In the genomic region with DNA sequence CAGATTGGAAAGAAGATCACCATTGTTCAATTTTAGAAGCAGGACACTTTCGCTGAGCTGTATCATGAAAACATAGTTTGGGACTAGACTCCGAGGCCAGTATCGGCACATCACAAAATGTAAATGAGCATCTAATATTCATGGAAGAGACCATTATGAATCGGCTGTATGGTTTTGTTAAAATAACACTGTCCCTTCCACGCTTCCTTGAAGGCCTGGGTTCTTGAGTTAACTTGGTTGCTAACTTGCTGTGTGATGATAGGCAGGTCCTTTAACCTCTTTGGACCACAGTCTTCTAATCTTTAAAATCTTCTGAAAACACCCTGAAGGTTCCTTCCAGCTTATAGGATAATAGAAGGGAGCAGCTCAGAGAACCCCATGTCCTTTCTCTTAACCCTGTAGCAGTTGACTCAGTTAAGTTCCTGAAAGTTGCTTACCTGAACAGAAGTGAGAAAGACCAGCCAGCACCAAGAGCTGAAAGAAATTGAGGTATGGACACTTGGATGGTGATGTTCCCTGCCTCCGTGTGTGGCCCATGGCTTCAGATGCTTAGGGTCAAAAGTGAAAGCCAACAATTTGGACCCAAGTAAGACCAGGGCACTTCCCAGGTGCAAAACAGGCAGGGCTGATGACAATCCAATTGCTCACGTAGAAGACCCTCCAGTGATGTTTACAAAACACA, we compare ENCODE assay signal across 33 cellular contexts. TPM values are rescaled to one million over a fixed set of nuclear protein-coding genes. Genes with fewer than 3 reads are reported as not detected.
DNase-seq lines count a peak whose midpoint lies in the region; ATAC-seq, FAIRE-seq and TF ChIP-seq lines count a peak whose summit lies in the region.
"Had no signal": no experiment of that assay in that cellular context is flagged by ENCODE, and none has a peak within 500 bp of the region (broad histone marks: within the 10 kb centered on the region; RNA-seq: fewer than 3 reads in every experiment).

No MANE protein-coding gene starts in this region.

- no peaks in the 10 kb centered on the region for H3K9me3 ChIP-seq in SU-DHL-6 (ENCODE audit: insufficient read depth, low read length)
- H3K9me3 ChIP-seq: HAP-1, Peyer's patch, SJCRH30, thyroid gland had no signal

- H3K27me3 ChIP-seq in GM06990 (replicated peaks; ENCODE audit: control insufficient read depth, insufficient read depth, low read length) = no peaks in the 10 kb centered on the region
- H3K27me3 ChIP-seq in SU-DHL-6 (ENCODE audit: low read length) = no peaks in the 10 kb centered on the region
- peaks cover 3% of the 10 kb centered on the region for H3K27me3 ChIP-seq in bronchial epithelial cell (ENCODE audit: control insufficient read depth, insufficient read depth, low read length)
- H3K27me3 ChIP-seq: Peyer's patch, SJCRH30, thyroid gland had no signal

- no peak for TF ChIP-seq CTCF in GM06990 (IDR thresholded peaks at IDR 0.05; ENCODE audit: insufficient read depth, low read length, poor library complexity, severe bottlenecking)
- TF ChIP-seq CTCF in SU-DHL-6 (IDR thresholded peaks at IDR 0.05; ENCODE audit: insufficient read depth, low read length, poor library complexity, severe bottlenecking) = no peak
- TF ChIP-seq CTCF in bronchial epithelial cell (IDR thresholded peaks at IDR 0.05; ENCODE audit: insufficient read depth, low read length, severe bottlenecking) = no peak
- TF ChIP-seq CTCF in Calu3 (IDR thresholded peaks at IDR 0.05; ENCODE audit: unreplicated experiment) = no peak

- DNase-seq in T-helper 1 cell (no peak), GM06990 (ENCODE audit: extremely low read depth, insufficient read length) (no peak), bronchial epithelial cell (ENCODE audit: low read depth) (no peak), Calu3 (no peak)
- DNase-seq in stimulated activated CD4-positive, alpha-beta T cell treated with anti-CD3 and anti-CD28 coated beads, Interleukin-12 subunit alpha, Interleukin-12 subunit beta, amount 100 ng/mL, for 4 hours = no peak
- DNase-seq: 8988T; activated CD4-positive, alpha-beta T cell treated with anti-CD3 and anti-CD28 coated beads, Interleukin-2, amount 50 U/mL, for 1 hour; CD8-positive, alpha-beta memory T cell; DMS153; midbrain; NCI-H187; NCI-H524 treated with DMSO at 0.1 percent for 48 hours; Peyer's patch; SJCRH30; stimulated activated CD4-positive, alpha-beta T cell treated with anti-CD3 and anti-CD28 coated beads, Interleukin-1b, Interleukin-23, amount 100 ng/mL, for 48 hours; T-cell; thyroid gland had no signal

- H3K4me1 Mint-ChIP-seq in T-helper 1 cell treated with Interleukin-12 subunit alpha and Interleukin-12 subunit beta and Interleukin-4 antibody, amounts not matched to agents 30 μg/mL and 1 μg/mL, for 36 hours (ENCODE audit: low read depth) = peaks cover 45% of the 10 kb centered on the region
- H3K4me1 Mint-ChIP-seq in Calu3 (ENCODE audit: low read depth, unreplicated experiment) = no peaks in the 10 kb centered on the region

- intact Hi-C loops in Calu3 (cut with micrococcal nuclease; ENCODE audit: unreplicated experiment) = no loop called here

- H3K27ac ChIP-seq in SU-DHL-6 (ENCODE audit: low read depth, low read length) = peak overlapping the region; percentile 96
- H3K27ac ChIP-seq: HL-60, SJCRH30, skin epidermis, thyroid gland had no signal

- H4K20me1 ChIP-seq in SU-DHL-6 (ENCODE audit: low read depth, low read length) = no peaks in the 10 kb centered on the region

- H3K79me2 ChIP-seq in SU-DHL-6 (ENCODE audit: insufficient read depth, low read length) = peaks cover 77% of the 10 kb centered on the region

- H3K4me3 ChIP-seq in GM06990 (replicated peaks; ENCODE audit: low read depth, low read length) (peak overlapping the region; percentile 90), SU-DHL-6 (ENCODE audit: insufficient read depth, low read length, poor library complexity, severe bottlenecking) (peak overlapping the region; percentile 62), bronchial epithelial cell (ENCODE audit: low read depth, low read length) (no peak overlapping the region)
- H3K4me3 ChIP-seq: HAP-1, Peyer's patch, SJCRH30, skin epidermis, thyroid gland had no signal

- no peaks in the 10 kb centered on the region for H3K9me3 Mint-ChIP-seq in T-helper 1 cell treated with Interleukin-12 subunit alpha and Interleukin-12 subunit beta and Interleukin-4 antibody, amounts not matched to agents 30 μg/mL and 1 μg/mL, for 36 hours
- no peaks in the 10 kb centered on the region for H3K9me3 Mint-ChIP-seq in Calu3 (ENCODE audit: low read depth, unreplicated experiment)
- H3K9me3 Mint-ChIP-seq: activated naive CD4-positive, alpha-beta T cell treated with anti-CD3 and anti-CD28 coated beads, Interleukin-2, amount 50 U/mL, for 72 hours; CD8-positive, alpha-beta memory T cell; central memory CD8-positive, alpha-beta T cell; natural killer cell treated with Interleukin-12 subunit alpha and Interleukin-12 subunit beta and Interleukin-15 and Interleukin-18, amount 100 ng/mL, for 72 hours; T-cell had no signal

- H3K4me3 Mint-ChIP-seq in T-helper 1 cell treated with Interleukin-12 subunit alpha and Interleukin-12 subunit beta and Interleukin-4 antibody, amounts not matched to agents 30 μg/mL and 1 μg/mL, for 36 hours = peak overlapping the region; percentile 72
- no peak overlapping the region for H3K4me3 Mint-ChIP-seq in Calu3 (ENCODE audit: low read depth, unreplicated experiment)
- H3K4me3 Mint-ChIP-seq: central memory CD8-positive, alpha-beta T cell; natural killer cell treated with Interleukin-12 subunit alpha and Interleukin-12 subunit beta and Interleukin-15 and Interleukin-18, amount 100 ng/mL, for 72 hours had no signal

- no peaks in the 10 kb centered on the region for H3K9me2 ChIP-seq in SU-DHL-6 (replicated peaks; ENCODE audit: insufficient read depth, low read length)

- H3K9ac ChIP-seq in SU-DHL-6 (ENCODE audit: low read length) = peak overlapping the region; percentile 77

- CTCF ChIA-PET in Calu3 (lab: Charles Lee) = no interaction called here

- H3K27me3 Mint-ChIP-seq in T-helper 1 cell treated with Interleukin-12 subunit alpha and Interleukin-12 subunit beta and Interleukin-4 antibody, amounts not matched to agents 30 μg/mL and 1 μg/mL, for 36 hours (ENCODE audit: low read depth) = no peaks in the 10 kb centered on the region
- H3K27me3 Mint-ChIP-seq in Calu3 (ENCODE audit: unreplicated experiment) = peaks cover 8% of the 10 kb centered on the region
- H3K27me3 Mint-ChIP-seq: central memory CD8-positive, alpha-beta T cell had no signal

- BruUV-seq in Calu3 (replicated peaks; lab: Mats Ljungman, UMichigan) = no TSS peak

- ATAC-seq in HG03280 (IDR thresholded peaks at IDR 0.05; ENCODE audit: unreplicated experiment) = no peak
- ATAC-seq: activated naive CD4-positive, alpha-beta T cell treated with anti-CD3 and anti-CD28 coated beads, Interleukin-2, amount 50 U/mL, for 72 hours; natural killer cell treated with Interleukin-12 subunit alpha and Interleukin-12 subunit beta and Interleukin-15 and Interleukin-18, amount 100 ng/mL, for 72 hours; T-cell had no signal

- H3K36me3 Mint-ChIP-seq in T-helper 1 cell treated with Interleukin-12 subunit alpha and Interleukin-12 subunit beta and Interleukin-4 antibody, amounts not matched to agents 30 μg/mL and 1 μg/mL, for 36 hours (ENCODE audit: low read depth) = peaks cover 21% of the 10 kb centered on the region
- no peaks in the 10 kb centered on the region for H3K36me3 Mint-ChIP-seq in Calu3 (ENCODE audit: insufficient read depth, unreplicated experiment)
- H3K36me3 Mint-ChIP-seq: activated naive CD4-positive, alpha-beta T cell treated with anti-CD3 and anti-CD28 coated beads, Interleukin-2, amount 50 U/mL, for 72 hours; CD8-positive, alpha-beta memory T cell; natural killer cell treated with Interleukin-12 subunit alpha and Interleukin-12 subunit beta and Interleukin-15 and Interleukin-18, amount 100 ng/mL, for 72 hours; T-cell had no signal

- no peak overlapping the region for H2AFZ ChIP-seq in SU-DHL-6 (ENCODE audit: low read depth, low read length, severe bottlenecking)

- H3K36me3 ChIP-seq in GM06990 (ENCODE audit: control insufficient read depth, insufficient read depth, low read length) = peaks cover 9% of the 10 kb centered on the region
- peaks cover 15% of the 10 kb centered on the region for H3K36me3 ChIP-seq in SU-DHL-6 (ENCODE audit: low read length)
- no peaks in the 10 kb centered on the region for H3K36me3 ChIP-seq in bronchial epithelial cell (ENCODE audit: control insufficient read depth, insufficient read depth, low read length)
- H3K36me3 ChIP-seq: HAP-1, Peyer's patch, SJCRH30, thyroid gland had no signal

- H3F3A ChIP-seq in SU-DHL-6 (ENCODE audit: insufficient read depth) = peaks cover 27% of the 10 kb centered on the region

- FAIRE-seq in bronchial epithelial cell (lab: Jason Lieb, UNC) = peak; percentile 40
- FAIRE-seq: astrocyte, keratinocyte had no signal

- H3K27ac Mint-ChIP-seq in T-helper 1 cell treated with Interleukin-12 subunit alpha and Interleukin-12 subunit beta and Interleukin-4 antibody, amounts not matched to agents 30 μg/mL and 1 μg/mL, for 36 hours = peak overlapping the region; percentile 75
- H3K27ac Mint-ChIP-seq in Calu3 (ENCODE audit: unreplicated experiment) = no peak overlapping the region
- H3K27ac Mint-ChIP-seq: activated naive CD4-positive, alpha-beta T cell treated with anti-CD3 and anti-CD28 coated beads, Interleukin-2, amount 50 U/mL, for 72 hours; natural killer cell treated with Interleukin-12 subunit alpha and Interleukin-12 subunit beta and Interleukin-15 and Interleukin-18, amount 100 ng/mL, for 72 hours; T-cell had no signal

- peak overlapping the region; percentile 68 for H3K4me2 ChIP-seq in SU-DHL-6 (ENCODE audit: low read depth, low read length, poor library complexity, severe bottlenecking)

RNA-seq across cellular contexts. Expression of a gene that starts 2.1 kb away (rescaled TPM):
- not detected in 2 replicates for total RNA-seq in bronchial epithelial cell
- not detected in 2 replicates for total RNA-seq in Calu3 (2022)
- total RNA-seq: astrocyte, dermis microvascular lymphatic vessel endothelial cell, G401, LHCN-M2, osteocyte, renal cortical epithelial cell had no signal

RNA-seq across cellular contexts. Expression of a gene that starts 22.0 kb away (rescaled TPM):
- total RNA-seq in bronchial epithelial cell (0.53 and 2.7 TPM in 2 replicates), Calu3 (2022) (1.8 and 2.4 TPM in 2 replicates)
- total RNA-seq: G401 had no signal

RNA-seq across cellular contexts. Expression of a gene that starts 40.4 kb away (rescaled TPM):
- total RNA-seq in bronchial epithelial cell = not detected in 2 replicates
- total RNA-seq in Calu3 (2022) = 0.81 and 0.99 TPM in 2 replicates
- total RNA-seq: G401, LHCN-M2, T-cell had no signal

RNA-seq across cellular contexts. Expression of a gene that starts 59.0 kb away (rescaled TPM):
- total RNA-seq in bronchial epithelial cell (52.7 and 59.3 TPM in 2 replicates), Calu3 (2022) (82.1 and 84.1 TPM in 2 replicates)
